Comparison of ENCODE assay signal across 27 cellular contexts in the genomic region with DNA sequence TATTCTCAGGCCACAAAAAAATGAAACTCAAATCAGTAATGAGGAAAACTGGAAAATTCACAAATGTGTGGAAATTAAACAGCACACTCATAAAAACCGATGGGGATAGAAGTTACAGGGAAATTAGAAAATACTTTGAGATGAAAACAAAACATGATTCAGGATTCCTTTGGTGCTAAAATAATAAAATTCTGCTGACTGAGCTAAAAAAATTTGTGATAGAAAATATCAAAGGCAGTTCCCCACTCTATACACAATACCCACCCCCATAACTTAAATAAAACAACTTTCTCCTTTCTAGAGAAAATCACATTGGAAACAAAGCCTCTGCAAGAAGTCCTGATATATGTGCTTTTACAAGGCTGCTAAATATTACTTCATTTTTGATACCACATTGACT. TPM values are rescaled to one million over a fixed set of nuclear protein-coding genes. Genes with fewer than 3 reads are reported as not detected.
"Had no signal": no experiment of that assay in that cellular context is flagged by ENCODE, and none has a peak within 500 bp of the region (broad histone marks: within the 10 kb centered on the region; RNA-seq: fewer than 3 reads in every experiment).

No MANE protein-coding gene starts in this region.

- H3K27ac Mint-ChIP-seq: mesothelial cell of epicardium; natural killer cell; stimulated activated memory B cell treated with anti-CD40 and anti-IgM and Interleukin-4, amounts not matched to agents 10 μg/mL and 1 μg/mL and 100 μg/mL, for 72 hours; stimulated activated naive CD8-positive, alpha-beta T cell treated with anti-CD3 and anti-CD28 coated beads, Interleukin-15, amount 100 ng/mL, for 72 hours had no signal

- H2AFZ ChIP-seq: hepatocyte had no signal

- H3K27me3 Mint-ChIP-seq: naive B cell; stimulated activated memory B cell treated with anti-CD40 and anti-IgM and Interleukin-4, amounts not matched to agents 10 μg/mL and 1 μg/mL and 100 μg/mL, for 72 hours; stimulated activated naive CD8-positive, alpha-beta T cell treated with anti-CD3 and anti-CD28 coated beads, Interleukin-15, amount 100 ng/mL, for 72 hours had no signal

- DNase-seq: islet precursor cell; left ventricle myocardium inferior; mesendoderm; naive B cell; natural killer cell; nucleus accumbens; pancreas; posterior cingulate gyrus; retina; right cardiac atrium; sigmoid colon; small intestine; spleen; stimulated activated CD4-positive, alpha-beta T cell treated with anti-CD3 and anti-CD28 coated beads, Interleukin-2, amount 100 ng/mL, for 48 hours; stimulated activated CD4-positive, alpha-beta T cell treated with anti-CD3 and anti-CD28 coated beads, Interleukin-4, amount 100 ng/mL, for 4 hours; stimulated activated CD8-positive, alpha-beta memory T cell treated with anti-CD3 and anti-CD28 coated beads, Interleukin-4, amount 100 ng/mL, for 48 hours; stimulated activated naive CD4-positive, alpha-beta T cell treated with Interleukin-2 at 50 U/mL for 16 hours; stimulated activated naive CD8-positive, alpha-beta T cell treated with anti-CD3 and anti-CD28 coated beads, Interleukin-15, amount 100 ng/mL, for 72 hours; substantia nigra; upper lobe of left lung had no signal

- H3K4me3 Mint-ChIP-seq: mesothelial cell of epicardium; natural killer cell; stimulated activated memory B cell treated with anti-CD40 and anti-IgM and Interleukin-4, amounts not matched to agents 10 μg/mL and 1 μg/mL and 100 μg/mL, for 72 hours; stimulated activated naive CD8-positive, alpha-beta T cell treated with anti-CD3 and anti-CD28 coated beads, Interleukin-15, amount 100 ng/mL, for 72 hours had no signal

- H3K4me3 ChIP-seq: hepatocyte, left ventricle myocardium inferior, lung, pancreas, prostate gland, sigmoid colon, spleen, tibial nerve, upper lobe of left lung, vagina had no signal

- H3K27me3 ChIP-seq: hepatocyte, pancreas, sigmoid colon, spleen, tibial nerve, upper lobe of left lung, vagina had no signal

- H3K4me2 ChIP-seq: hepatocyte had no signal

- H3K27ac ChIP-seq: hepatocyte, left ventricle myocardium inferior, pancreas, prostate gland, sigmoid colon, spleen, tibial nerve, upper lobe of left lung, vagina had no signal

- ATAC-seq: natural killer cell; pancreas; right cardiac atrium; stimulated activated memory B cell treated with anti-CD40 and anti-IgM and Interleukin-4, amounts not matched to agents 10 μg/mL and 1 μg/mL and 100 μg/mL, for 72 hours; stimulated activated naive CD8-positive, alpha-beta T cell treated with anti-CD3 and anti-CD28 coated beads, Interleukin-15, amount 100 ng/mL, for 72 hours had no signal

- H3K36me3 ChIP-seq: pancreas, prostate gland, sigmoid colon, upper lobe of left lung, vagina had no signal

- H3K4me1 ChIP-seq: left ventricle myocardium inferior, pancreas, prostate gland, tibial nerve, upper lobe of left lung, vagina had no signal

- H3K9me3 ChIP-seq: pancreas, prostate gland had no signal

RNA-seq across cellular contexts. Expression of a gene that starts 1.5 kb away (rescaled TPM):
- total RNA-seq: vagina had no signal
